8 cellular contexts compared by ENCODE assay signal in genomic region chr7:2554654-2555053, GRCh38. TPM values are rescaled to one million over a fixed set of nuclear protein-coding genes. Genes with fewer than 3 reads are reported as not detected.
DNase-seq lines count a peak whose midpoint lies in the region; ATAC-seq and TF ChIP-seq lines count a peak whose summit lies in the region.

No MANE protein-coding gene starts in this region.

- peaks cover 26% of the 10 kb centered on the region for H3K4me1 Mint-ChIP-seq in T-helper 17 cell

- TF ChIP-seq CTCF in left ventricle myocardium inferior (IDR thresholded peaks at IDR 0.05; ENCODE audit: borderline replicate concordance) = no peak

- no peaks in the 10 kb centered on the region for H3K27me3 ChIP-seq in left ventricle myocardium inferior (ENCODE audit: low read depth)

- DNase-seq in DMS53 (lab: John Stamatoyannopoulos, UW) = peak; percentile 47
- no peak for DNase-seq in DMS53 treated with DMSO at 0.1 percent for 48 hours (lab: John Stamatoyannopoulos, UW; ENCODE audit: unreplicated experiment)
- no peak for DNase-seq in T-helper 17 cell
- no peak for DNase-seq in left ventricle myocardium inferior
- DNase-seq in GDM1 (lab: John Stamatoyannopoulos, UW) = no peak
- DNase-seq in RKO (ENCODE audit: low spot score) = no peak

- no peaks in the 10 kb centered on the region for H3K36me3 Mint-ChIP-seq in T-helper 17 cell (ENCODE audit: low read depth)

- peaks cover 52% of the 10 kb centered on the region for H3K4me1 ChIP-seq in left ventricle myocardium inferior

- H3K27ac ChIP-seq in left ventricle myocardium inferior (replicated peaks) (peak overlapping the region; percentile 100), skin epidermis (peak overlapping the region; percentile 92 to 100 (median 100))

- peak overlapping the region; percentile 49 for H3K27ac Mint-ChIP-seq in T-helper 17 cell

- no peaks in the 10 kb centered on the region for H3K27me3 Mint-ChIP-seq in T-helper 17 cell

- H3K4me3 Mint-ChIP-seq in T-helper 17 cell = peak overlapping the region; percentile 91

- H3K36me3 ChIP-seq in left ventricle myocardium inferior = peaks cover 7% of the 10 kb centered on the region

- H3K4me3 ChIP-seq in left ventricle myocardium inferior (peak overlapping the region; percentile 95), skin epidermis (peak overlapping the region; percentile 68 to 99 (median 86))

- ATAC-seq in T-helper 17 cell = no peak
- no peak for ATAC-seq in GM18517 (IDR thresholded peaks at IDR 0.05; ENCODE audit: unreplicated experiment)

- intact Hi-C loops in left ventricle myocardium inferior (cut with micrococcal nuclease) = no loop called here

- H3K9me3 ChIP-seq in T-helper 17 cell (ENCODE audit: control insufficient read depth, low read length, poor library complexity, severe bottlenecking) (no peaks in the 10 kb centered on the region), left ventricle myocardium inferior (replicated peaks) (no peaks in the 10 kb centered on the region)

RNA-seq across cellular contexts. Expression of gene BRAT1, which starts 0.7 kb away (rescaled TPM):
- 10 to 100 TPM; 19.5 to 20.5 TPM for total RNA-seq in T-helper 17 cell
- total RNA-seq in left ventricle myocardium inferior = 13.7 TPM

RNA-seq across cellular contexts. Expression of gene IQCE, which starts 4.1 kb away (rescaled TPM):
- total RNA-seq in T-helper 17 cell (1 to 10 TPM; 6.7 to 9.0 TPM), left ventricle myocardium inferior (11.5 TPM)

RNA-seq across cellular contexts. Expression of gene LFNG, which starts 35.1 kb away (rescaled TPM):
- total RNA-seq in T-helper 17 cell = 100 to 1,000 TPM; 110 to 116 TPM
- 5.2 TPM for total RNA-seq in left ventricle myocardium inferior

Comparison
In these comparisons a context has a peak if more than half of its experiments do, and no peak if none do; other contexts are left out.
1. RNA of gene LFNG, which starts 35.1 kb away (total RNA-seq): 110 to 116 TPM in T-helper 17 cell; 5.2 TPM in left ventricle myocardium inferior (single experiment); every median in the first group is over 10 times any median in the second.